8 cellular contexts compared by ENCODE assay signal in genomic region chr7:4973728-4974198, GRCh38. TPM values are rescaled to one million over a fixed set of nuclear protein-coding genes. Genes with fewer than 3 reads are reported as not detected.
DNase-seq lines count a peak whose midpoint lies in the region; ATAC-seq and TF ChIP-seq lines count a peak whose summit lies in the region.

No MANE protein-coding gene starts in this region.

- H3K4me1 ChIP-seq in prostate gland (replicated peaks) = no peaks in the 10 kb centered on the region
- no peaks in the 10 kb centered on the region for H3K4me1 ChIP-seq in urinary bladder (ENCODE audit: insufficient read depth)

- intact Hi-C loops in left ventricle myocardium superior (cut with micrococcal nuclease) = no loop called here
- intact Hi-C loops in prostate gland (cut with DNase I) = no loop called here

- in situ Hi-C loops in GM13976 (cut with MboI; ENCODE audit: low sequenced_read_pairs, unreplicated experiment) = no loop called here

- no peaks in the 10 kb centered on the region for H3K27me3 ChIP-seq in prostate gland (replicated peaks; ENCODE audit: insufficient read depth)

- TF ChIP-seq CTCF in GM13976 (IDR thresholded peaks at IDR 0.05; ENCODE audit: borderline replicate concordance, control extremely low read depth, extremely low read depth, insufficient read depth, missing control alignments) = peak; percentile 81
- peak in 3 of 4 experiments; percentile 66 to 83 (median 81) for TF ChIP-seq CTCF in prostate gland (IDR thresholded peaks at IDR 0.05)

- peak; percentile 96 for ATAC-seq in HG02798 (IDR thresholded peaks at IDR 0.05; ENCODE audit: poor library complexity, unreplicated experiment)
- ATAC-seq in left ventricle myocardium superior = peak; percentile 99

- H3K9me3 ChIP-seq in prostate gland = no peaks in the 10 kb centered on the region

- H3K4me3 ChIP-seq in prostate gland (peak overlapping the region; percentile 67 to 84), urinary bladder (ENCODE audit: low read depth, low read length) (peak overlapping the region; percentile 83)

- H3K27ac ChIP-seq in prostate gland = peak overlapping the region; percentile 79 to 89
- peak overlapping the region; percentile 86 for H3K27ac ChIP-seq in urinary bladder (ENCODE audit: low read depth)

- WGBS in prostate gland = 4% methylated on average over 37 of the region's 41 CpGs
- 3% methylated on average over 41 of the region's 41 CpGs for WGBS in urinary bladder

- H3K36me3 ChIP-seq in prostate gland (peaks cover 0 to 7% of the 10 kb centered on the region in 2 donors), urinary bladder (ENCODE audit: insufficient read depth) (peaks cover 2% of the 10 kb centered on the region)

- TF ChIP-seq POLR2A in prostate gland (IDR thresholded peaks at IDR 0.05) = peak; percentile 47

- DNase-seq in GM13976 (ENCODE audit: low spot score) (peak; percentile 90), NCI-H1417 (lab: John Stamatoyannopoulos, UW) (peak; percentile 89 to 97 (median 96)), T-helper 1 cell (peak; percentile 79 to 92 (median 87)), amygdala (lab: John Stamatoyannopoulos, UW) (peak in 55 of 56 donors; percentile 29 to 93 (median 82)), left ventricle myocardium superior (peak; percentile 93), prostate gland (ENCODE audit: low spot score) (peak; percentile 76)

RNA-seq across cellular contexts. Expression of gene MMD2, which starts 14.8 kb away (rescaled TPM):
- not detected for total RNA-seq in left ventricle myocardium superior
- 10 to 100 TPM in 1 of 2 donors, not detected in 1; 14.7 TPM for total RNA-seq in prostate gland
- total RNA-seq in urinary bladder = 0.11 TPM
- not detected for polyA plus RNA-seq in urinary bladder

Comparison
In these comparisons a context has a peak if more than half of its experiments do, and no peak if none do; other contexts are left out.
1. Peak in every context shown above with its lines: DNase-seq, ATAC-seq, H3K4me3 ChIP-seq and H3K27ac ChIP-seq.